ENCODE assay signal across 1 cellular context in the genomic region with DNA sequence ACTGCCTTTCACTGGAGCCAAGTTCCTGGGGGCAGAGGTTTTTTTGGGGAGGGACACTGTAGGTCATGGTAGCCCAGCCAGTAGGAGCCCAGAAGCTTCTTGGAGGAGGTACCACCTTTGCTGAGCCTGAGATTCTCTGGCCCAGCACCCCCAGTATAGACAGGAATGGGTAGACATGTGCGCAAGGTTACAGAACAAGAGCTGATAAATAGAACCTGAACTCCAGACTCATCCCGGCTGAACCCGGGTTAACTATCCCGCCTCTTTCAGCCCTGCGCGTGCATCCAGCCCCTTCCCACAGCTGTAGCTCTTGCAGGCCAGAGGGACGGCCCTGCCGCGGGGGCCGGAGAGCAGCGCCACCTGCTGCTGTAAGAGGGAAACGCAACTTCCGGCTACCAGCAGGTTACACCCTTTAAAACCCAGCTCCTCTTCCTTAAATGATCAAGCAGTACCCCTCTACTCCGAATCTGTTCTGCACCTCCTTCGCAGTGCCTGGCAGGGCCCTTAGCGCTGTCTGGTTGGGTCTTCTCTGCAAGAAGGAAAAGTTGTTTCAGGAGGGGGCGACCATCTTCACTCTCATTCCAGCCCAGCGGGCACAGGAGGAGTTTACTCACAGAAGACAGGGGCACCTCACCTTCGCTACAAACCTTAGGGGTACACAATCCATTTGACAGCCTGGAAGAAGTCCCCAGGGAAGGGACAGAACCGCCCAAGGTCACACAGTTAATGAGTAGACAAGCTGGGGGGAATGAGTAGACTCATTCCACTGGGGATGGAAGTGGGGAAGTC.
TF ChIP-seq lines count a peak whose summit lies in the region.

No MANE protein-coding gene starts in this region.

TF ChIP-seq in HepG2, 621 proteins besides CTCF, POLR2A, EP300 and RAD21 (continued from another document and continues in another):
- TF ChIP-seq, protein P1, sequence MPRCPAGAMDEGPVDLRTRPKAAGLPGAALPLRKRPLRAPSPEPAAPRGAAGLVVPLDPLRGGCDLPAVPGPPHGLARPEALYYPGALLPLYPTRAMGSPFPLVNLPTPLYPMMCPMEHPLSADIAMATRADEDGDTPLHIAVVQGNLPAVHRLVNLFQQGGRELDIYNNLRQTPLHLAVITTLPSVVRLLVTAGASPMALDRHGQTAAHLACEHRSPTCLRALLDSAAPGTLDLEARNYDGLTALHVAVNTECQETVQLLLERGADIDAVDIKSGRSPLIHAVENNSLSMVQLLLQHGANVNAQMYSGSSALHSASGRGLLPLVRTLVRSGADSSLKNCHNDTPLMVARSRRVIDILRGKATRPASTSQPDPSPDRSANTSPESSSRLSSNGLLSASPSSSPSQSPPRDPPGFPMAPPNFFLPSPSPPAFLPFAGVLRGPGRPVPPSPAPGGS (CRISPR knock-in tag; IDR thresholded peaks at IDR 0.05): peak; percentile 96
- TF ChIP-seq, protein P2, sequence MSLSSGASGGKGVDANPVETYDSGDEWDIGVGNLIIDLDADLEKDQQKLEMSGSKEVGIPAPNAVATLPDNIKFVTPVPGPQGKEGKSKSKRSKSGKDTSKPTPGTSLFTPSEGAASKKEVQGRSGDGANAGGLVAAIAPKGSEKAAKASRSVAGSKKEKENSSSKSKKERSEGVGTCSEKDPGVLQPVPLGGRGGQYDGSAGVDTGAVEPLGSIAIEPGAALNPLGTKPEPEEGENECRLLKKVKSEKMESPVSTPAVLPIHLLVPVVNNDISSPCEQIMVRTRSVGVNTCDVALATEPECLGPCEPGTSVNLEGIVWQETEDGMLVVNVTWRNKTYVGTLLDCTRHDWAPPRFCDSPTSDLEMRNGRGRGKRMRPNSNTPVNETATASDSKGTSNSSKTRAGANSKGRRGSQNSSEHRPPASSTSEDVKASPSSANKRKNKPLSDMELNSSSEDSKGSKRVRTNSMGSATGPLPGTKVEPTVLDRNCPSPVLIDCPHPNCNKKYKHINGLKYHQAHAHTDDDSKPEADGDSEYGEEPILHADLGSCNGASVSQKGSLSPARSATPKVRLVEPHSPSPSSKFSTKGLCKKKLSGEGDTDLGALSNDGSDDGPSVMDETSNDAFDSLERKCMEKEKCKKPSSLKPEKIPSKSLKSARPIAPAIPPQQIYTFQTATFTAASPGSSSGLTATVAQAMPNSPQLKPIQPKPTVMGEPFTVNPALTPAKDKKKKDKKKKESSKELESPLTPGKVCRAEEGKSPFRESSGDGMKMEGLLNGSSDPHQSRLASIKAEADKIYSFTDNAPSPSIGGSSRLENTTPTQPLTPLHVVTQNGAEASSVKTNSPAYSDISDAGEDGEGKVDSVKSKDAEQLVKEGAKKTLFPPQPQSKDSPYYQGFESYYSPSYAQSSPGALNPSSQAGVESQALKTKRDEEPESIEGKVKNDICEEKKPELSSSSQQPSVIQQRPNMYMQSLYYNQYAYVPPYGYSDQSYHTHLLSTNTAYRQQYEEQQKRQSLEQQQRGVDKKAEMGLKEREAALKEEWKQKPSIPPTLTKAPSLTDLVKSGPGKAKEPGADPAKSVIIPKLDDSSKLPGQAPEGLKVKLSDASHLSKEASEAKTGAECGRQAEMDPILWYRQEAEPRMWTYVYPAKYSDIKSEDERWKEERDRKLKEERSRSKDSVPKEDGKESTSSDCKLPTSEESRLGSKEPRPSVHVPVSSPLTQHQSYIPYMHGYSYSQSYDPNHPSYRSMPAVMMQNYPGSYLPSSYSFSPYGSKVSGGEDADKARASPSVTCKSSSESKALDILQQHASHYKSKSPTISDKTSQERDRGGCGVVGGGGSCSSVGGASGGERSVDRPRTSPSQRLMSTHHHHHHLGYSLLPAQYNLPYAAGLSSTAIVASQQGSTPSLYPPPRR (CRISPR knock-in tag; IDR thresholded peaks at IDR 0.05; ENCODE audit: borderline replicate concordance): peak; percentile 74; the same call in 1 of the 2 replicates
- TF ChIP-seq NONO (IDR thresholded peaks at IDR 0.05): no peak
- peak; percentile 90 for TF ChIP-seq NONO (CRISPR knock-in tag; conservative IDR thresholded peaks at IDR 0.05)
- no peak for TF ChIP-seq NR1H2 (CRISPR knock-in tag; IDR thresholded peaks at IDR 0.05; ENCODE audit: borderline replicate concordance, low read depth)
- TF ChIP-seq SNRNP70 (IDR thresholded peaks at IDR 0.05; ENCODE audit: low read depth, low read length): no peak
- peak; percentile 66 for TF ChIP-seq CHD4 (IDR thresholded peaks at IDR 0.05; ENCODE audit: borderline replicate concordance, low read length)
- peak; percentile 72; the same call in 1 of the 2 replicates for TF ChIP-seq NFE2L1 (CRISPR knock-in tag; IDR thresholded peaks at IDR 0.05; ENCODE audit: borderline replicate concordance)
- TF ChIP-seq ZNF639 (CRISPR knock-in tag; conservative IDR thresholded peaks at IDR 0.05): 0 out of 2 replicates have a peak, but pooled peaks have one; percentile 41
- peak; percentile 44; the same call in 1 of the 2 replicates for TF ChIP-seq SIX1 (CRISPR knock-in tag; IDR thresholded peaks at IDR 0.05; ENCODE audit: borderline replicate concordance)
- TF ChIP-seq ZFP82 (CRISPR knock-in tag; IDR thresholded peaks at IDR 0.05; ENCODE audit: borderline replicate concordance): 0 out of 2 replicates have a peak, but pooled peaks have one; percentile 62
- peak; percentile 74 for TF ChIP-seq HOXA5 (CRISPR knock-in tag; IDR thresholded peaks at IDR 0.05)
- peak; percentile 96 for TF ChIP-seq ZNF652 (CRISPR knock-in tag; IDR thresholded peaks at IDR 0.05; ENCODE audit: borderline replicate concordance, low read depth)
- TF ChIP-seq ZC3H13 (CRISPR knock-in tag; IDR thresholded peaks at IDR 0.05): peak; percentile 93
- no peak for TF ChIP-seq SRSF4 (IDR thresholded peaks at IDR 0.05; ENCODE audit: low read depth, low read length, poor library complexity, severe bottlenecking)
- peak; percentile 51; the same call in 1 of the 2 replicates for TF ChIP-seq BRD4 (CRISPR knock-in tag; IDR thresholded peaks at IDR 0.05)
- TF ChIP-seq BRF2 (CRISPR knock-in tag; IDR thresholded peaks at IDR 0.05): peak; percentile 47; the same call in 1 of the 2 replicates
- peak; percentile 86; the same call in 1 of the 2 replicates for TF ChIP-seq MAF1 (CRISPR knock-in tag; IDR thresholded peaks at IDR 0.05; ENCODE audit: borderline replicate concordance)
- TF ChIP-seq, protein P3, sequence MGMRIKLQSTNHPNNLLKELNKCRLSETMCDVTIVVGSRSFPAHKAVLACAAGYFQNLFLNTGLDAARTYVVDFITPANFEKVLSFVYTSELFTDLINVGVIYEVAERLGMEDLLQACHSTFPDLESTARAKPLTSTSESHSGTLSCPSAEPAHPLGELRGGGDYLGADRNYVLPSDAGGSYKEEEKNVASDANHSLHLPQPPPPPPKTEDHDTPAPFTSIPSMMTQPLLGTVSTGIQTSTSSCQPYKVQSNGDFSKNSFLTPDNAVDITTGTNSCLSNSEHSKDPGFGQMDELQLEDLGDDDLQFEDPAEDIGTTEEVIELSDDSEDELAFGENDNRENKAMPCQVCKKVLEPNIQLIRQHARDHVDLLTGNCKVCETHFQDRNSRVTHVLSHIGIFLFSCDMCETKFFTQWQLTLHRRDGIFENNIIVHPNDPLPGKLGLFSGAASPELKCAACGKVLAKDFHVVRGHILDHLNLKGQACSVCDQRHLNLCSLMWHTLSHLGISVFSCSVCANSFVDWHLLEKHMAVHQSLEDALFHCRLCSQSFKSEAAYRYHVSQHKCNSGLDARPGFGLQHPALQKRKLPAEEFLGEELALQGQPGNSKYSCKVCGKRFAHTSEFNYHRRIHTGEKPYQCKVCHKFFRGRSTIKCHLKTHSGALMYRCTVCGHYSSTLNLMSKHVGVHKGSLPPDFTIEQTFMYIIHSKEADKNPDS (CRISPR knock-in tag; IDR thresholded peaks at IDR 0.05): no peak
- peak; percentile 87; the same call in 1 of the 2 replicates for TF ChIP-seq ZNF670 (CRISPR knock-in tag; IDR thresholded peaks at IDR 0.05; ENCODE audit: borderline replicate concordance)
- peak; percentile 77; the same call in 1 of the 2 replicates for TF ChIP-seq MXD4 (CRISPR knock-in tag; IDR thresholded peaks at IDR 0.05)
- TF ChIP-seq ZNF724P (CRISPR knock-in tag; IDR thresholded peaks at IDR 0.05; ENCODE audit: borderline replicate concordance): no peak; the same call in 1 of the 2 replicates
- TF ChIP-seq, protein P4, sequence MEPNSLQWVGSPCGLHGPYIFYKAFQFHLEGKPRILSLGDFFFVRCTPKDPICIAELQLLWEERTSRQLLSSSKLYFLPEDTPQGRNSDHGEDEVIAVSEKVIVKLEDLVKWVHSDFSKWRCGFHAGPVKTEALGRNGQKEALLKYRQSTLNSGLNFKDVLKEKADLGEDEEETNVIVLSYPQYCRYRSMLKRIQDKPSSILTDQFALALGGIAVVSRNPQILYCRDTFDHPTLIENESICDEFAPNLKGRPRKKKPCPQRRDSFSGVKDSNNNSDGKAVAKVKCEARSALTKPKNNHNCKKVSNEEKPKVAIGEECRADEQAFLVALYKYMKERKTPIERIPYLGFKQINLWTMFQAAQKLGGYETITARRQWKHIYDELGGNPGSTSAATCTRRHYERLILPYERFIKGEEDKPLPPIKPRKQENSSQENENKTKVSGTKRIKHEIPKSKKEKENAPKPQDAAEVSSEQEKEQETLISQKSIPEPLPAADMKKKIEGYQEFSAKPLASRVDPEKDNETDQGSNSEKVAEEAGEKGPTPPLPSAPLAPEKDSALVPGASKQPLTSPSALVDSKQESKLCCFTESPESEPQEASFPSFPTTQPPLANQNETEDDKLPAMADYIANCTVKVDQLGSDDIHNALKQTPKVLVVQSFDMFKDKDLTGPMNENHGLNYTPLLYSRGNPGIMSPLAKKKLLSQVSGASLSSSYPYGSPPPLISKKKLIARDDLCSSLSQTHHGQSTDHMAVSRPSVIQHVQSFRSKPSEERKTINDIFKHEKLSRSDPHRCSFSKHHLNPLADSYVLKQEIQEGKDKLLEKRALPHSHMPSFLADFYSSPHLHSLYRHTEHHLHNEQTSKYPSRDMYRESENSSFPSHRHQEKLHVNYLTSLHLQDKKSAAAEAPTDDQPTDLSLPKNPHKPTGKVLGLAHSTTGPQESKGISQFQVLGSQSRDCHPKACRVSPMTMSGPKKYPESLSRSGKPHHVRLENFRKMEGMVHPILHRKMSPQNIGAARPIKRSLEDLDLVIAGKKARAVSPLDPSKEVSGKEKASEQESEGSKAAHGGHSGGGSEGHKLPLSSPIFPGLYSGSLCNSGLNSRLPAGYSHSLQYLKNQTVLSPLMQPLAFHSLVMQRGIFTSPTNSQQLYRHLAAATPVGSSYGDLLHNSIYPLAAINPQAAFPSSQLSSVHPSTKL (CRISPR knock-in tag; IDR thresholded peaks at IDR 0.05): peak; percentile 77
- TF ChIP-seq, protein P5, sequence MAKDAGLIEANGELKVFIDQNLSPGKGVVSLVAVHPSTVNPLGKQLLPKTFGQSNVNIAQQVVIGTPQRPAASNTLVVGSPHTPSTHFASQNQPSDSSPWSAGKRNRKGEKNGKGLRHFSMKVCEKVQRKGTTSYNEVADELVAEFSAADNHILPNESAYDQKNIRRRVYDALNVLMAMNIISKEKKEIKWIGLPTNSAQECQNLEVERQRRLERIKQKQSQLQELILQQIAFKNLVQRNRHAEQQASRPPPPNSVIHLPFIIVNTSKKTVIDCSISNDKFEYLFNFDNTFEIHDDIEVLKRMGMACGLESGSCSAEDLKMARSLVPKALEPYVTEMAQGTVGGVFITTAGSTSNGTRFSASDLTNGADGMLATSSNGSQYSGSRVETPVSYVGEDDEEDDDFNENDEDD (CRISPR knock-in tag; IDR thresholded peaks at IDR 0.05; ENCODE audit: borderline replicate concordance): peak; percentile 82
- 0 out of 2 replicates have a peak, but pooled peaks have one; percentile 67 for TF ChIP-seq ZNF44 (CRISPR knock-in tag; IDR thresholded peaks at IDR 0.05)
- TF ChIP-seq RBFOX2 (IDR thresholded peaks at IDR 0.05; ENCODE audit: low read depth, low read length): peak; percentile 36; the same call in 1 of the 2 replicates
- peak; percentile 41 for TF ChIP-seq ZBTB14 (CRISPR knock-in tag; IDR thresholded peaks at IDR 0.05)
- TF ChIP-seq ZSCAN22 (CRISPR knock-in tag; IDR thresholded peaks at IDR 0.05): peak; percentile 44; the same call in 1 of the 2 replicates
- TF ChIP-seq, protein P6, sequence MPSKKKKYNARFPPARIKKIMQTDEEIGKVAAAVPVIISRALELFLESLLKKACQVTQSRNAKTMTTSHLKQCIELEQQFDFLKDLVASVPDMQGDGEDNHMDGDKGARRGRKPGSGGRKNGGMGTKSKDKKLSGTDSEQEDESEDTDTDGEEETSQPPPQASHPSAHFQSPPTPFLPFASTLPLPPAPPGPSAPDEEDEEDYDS (CRISPR knock-in tag; IDR thresholded peaks at IDR 0.05): 0 out of 2 replicates have a peak, but pooled peaks have one; percentile 42
- TF ChIP-seq, protein P7, sequence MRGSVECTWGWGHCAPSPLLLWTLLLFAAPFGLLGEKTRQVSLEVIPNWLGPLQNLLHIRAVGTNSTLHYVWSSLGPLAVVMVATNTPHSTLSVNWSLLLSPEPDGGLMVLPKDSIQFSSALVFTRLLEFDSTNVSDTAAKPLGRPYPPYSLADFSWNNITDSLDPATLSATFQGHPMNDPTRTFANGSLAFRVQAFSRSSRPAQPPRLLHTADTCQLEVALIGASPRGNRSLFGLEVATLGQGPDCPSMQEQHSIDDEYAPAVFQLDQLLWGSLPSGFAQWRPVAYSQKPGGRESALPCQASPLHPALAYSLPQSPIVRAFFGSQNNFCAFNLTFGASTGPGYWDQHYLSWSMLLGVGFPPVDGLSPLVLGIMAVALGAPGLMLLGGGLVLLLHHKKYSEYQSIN (CRISPR knock-in tag; IDR thresholded peaks at IDR 0.05; ENCODE audit: borderline replicate concordance): no peak
- no peak for TF ChIP-seq DDIT3 (CRISPR knock-in tag; IDR thresholded peaks at IDR 0.05)
